In genomic region chr18:13500891-13501887, GRCh38 we compare ENCODE assay signal across 8 cellular contexts.
DNase-seq lines count a peak whose midpoint lies in the region; ATAC-seq and TF ChIP-seq lines count a peak whose summit lies in the region.

No MANE protein-coding gene starts in this region.

- H3K27me3 ChIP-seq in subcutaneous abdominal adipose tissue (ENCODE audit: control insufficient read depth in 5 of 5, insufficient read depth in 4 of 5, low read length in 5 of 5): no peaks in the 10 kb centered on the region

- peaks cover 2 to 36% (median 26%) of the 10 kb centered on the region in 5 donors for H3K4me1 ChIP-seq in subcutaneous abdominal adipose tissue (ENCODE audit: control insufficient read depth in 5 of 5, insufficient read depth in 5 of 5, low read length in 5 of 5)

- peaks cover 0 to 18% (median 7%) of the 10 kb centered on the region in 5 donors for H3K9me3 ChIP-seq in subcutaneous abdominal adipose tissue (ENCODE audit: control insufficient read depth in 5 of 5, low read length in 5 of 5)

- H3K4me3 ChIP-seq in subcutaneous abdominal adipose tissue (ENCODE audit: low read depth in 1 of 5, low read length in 5 of 5): peak overlapping the region in 4 of 5 donors; percentile 15 to 46 (median 16)

- ATAC-seq in HG03175 (IDR thresholded peaks at IDR 0.05; ENCODE audit: unreplicated experiment): no peak
- no peak for ATAC-seq in HG02884 (IDR thresholded peaks at IDR 0.05; ENCODE audit: unreplicated experiment)

- H3K9me3 Mint-ChIP-seq in T-helper 1 cell treated with Interleukin-12 subunit alpha and Interleukin-12 subunit beta and Interleukin-4 antibody, amounts not matched to agents 30 μg/mL and 1 μg/mL, for 36 hours: peaks cover 17% of the 10 kb centered on the region
- peaks cover 17 to 30% (median 25%) of the 10 kb centered on the region in 7 donors for H3K9me3 Mint-ChIP-seq in CD14-positive monocyte

- H3K4me1 Mint-ChIP-seq in T-helper 1 cell treated with Interleukin-12 subunit alpha and Interleukin-12 subunit beta and Interleukin-4 antibody, amounts not matched to agents 30 μg/mL and 1 μg/mL, for 36 hours (ENCODE audit: low read depth): peaks cover 29% of the 10 kb centered on the region
- peaks cover 6% of the 10 kb centered on the region for H3K4me1 Mint-ChIP-seq in CD14-positive monocyte

- H3K9ac ChIP-seq in subcutaneous abdominal adipose tissue (ENCODE audit: low read length in 5 of 5): peak overlapping the region in 3 of 5 donors; percentile 37 to 70 (median 54)

- no peak for DNase-seq in T-helper 1 cell
- DNase-seq in amniotic epithelial cell (ENCODE audit: low read depth): peak; percentile 33
- DNase-seq in iPS DF 4.7 (ENCODE audit: extremely low read depth, low spot score): peak; percentile 11
- DNase-seq in CD14-positive monocyte (ENCODE audit: low spot score): no peak

- peaks cover 24% of the 10 kb centered on the region for H3K36me3 Mint-ChIP-seq in T-helper 1 cell treated with Interleukin-12 subunit alpha and Interleukin-12 subunit beta and Interleukin-4 antibody, amounts not matched to agents 30 μg/mL and 1 μg/mL, for 36 hours (ENCODE audit: low read depth)
- H3K36me3 Mint-ChIP-seq in CD14-positive monocyte: peaks cover 29 to 32% of the 10 kb centered on the region in 2 donors

- H3K4me3 Mint-ChIP-seq in T-helper 1 cell treated with Interleukin-12 subunit alpha and Interleukin-12 subunit beta and Interleukin-4 antibody, amounts not matched to agents 30 μg/mL and 1 μg/mL, for 36 hours: no peak overlapping the region
- no peak overlapping the region for H3K4me3 Mint-ChIP-seq in CD14-positive monocyte

- peaks cover 0 to 20% (median 17%) of the 10 kb centered on the region in 5 donors for H3K36me3 ChIP-seq in subcutaneous abdominal adipose tissue (ENCODE audit: control insufficient read depth in 5 of 5, insufficient read depth in 5 of 5, low read length in 5 of 5)

- peaks cover 3% of the 10 kb centered on the region for H3K27me3 Mint-ChIP-seq in T-helper 1 cell treated with Interleukin-12 subunit alpha and Interleukin-12 subunit beta and Interleukin-4 antibody, amounts not matched to agents 30 μg/mL and 1 μg/mL, for 36 hours (ENCODE audit: low read depth)
- peaks cover 0 to 6% (median 2%) of the 10 kb centered on the region in 3 donors for H3K27me3 Mint-ChIP-seq in CD14-positive monocyte (ENCODE audit: low read depth in 3 of 3)

- H3K27ac ChIP-seq in subcutaneous abdominal adipose tissue (ENCODE audit: low read depth, low read length): peak overlapping the region; percentile 72

- intact Hi-C loops in CD14-positive monocyte (cut with micrococcal nuclease): no loop called here

- TF ChIP-seq CTCF in CD14-positive monocyte (IDR thresholded peaks at IDR 0.05): no peak

- peak overlapping the region; percentile 31 for H3K27ac Mint-ChIP-seq in T-helper 1 cell treated with Interleukin-12 subunit alpha and Interleukin-12 subunit beta and Interleukin-4 antibody, amounts not matched to agents 30 μg/mL and 1 μg/mL, for 36 hours
- peak overlapping the region in 1 of 7 donors; percentile 10 for H3K27ac Mint-ChIP-seq in CD14-positive monocyte

Comparison
In these comparisons a context has a peak if more than half of its experiments do, and no peak if none do; other contexts are left out.
1. DNase-seq: peak in amniotic epithelial cell (single experiment) and iPS DF 4.7 (single experiment); none in T-helper 1 cell (0 of 5) and CD14-positive monocyte (single experiment).